In genomic region chr6:33697845-33698244, GRCh38 we compare ENCODE assay signal across 13 cellular contexts. TPM values are rescaled to one million over a fixed set of nuclear protein-coding genes. Genes with fewer than 3 reads are reported as not detected.
DNase-seq lines count a peak whose midpoint lies in the region; ATAC-seq and TF ChIP-seq lines count a peak whose summit lies in the region.
"Had no signal": no experiment of that assay in that cellular context is flagged by ENCODE, and none has a peak within 500 bp of the region (broad histone marks: within the 10 kb centered on the region; RNA-seq: fewer than 3 reads in every experiment).

No MANE protein-coding gene starts in this region.

- no peaks in the 10 kb centered on the region for H3K9me3 Mint-ChIP-seq in activated T-cell treated with anti-CD3 and anti-CD28 coated beads, Interleukin-2, amount 50 U/mL, for 72 hours
- H3K9me3 Mint-ChIP-seq in IgD-negative memory B cell (no peaks in the 10 kb centered on the region), osteocyte (ENCODE audit: unreplicated experiment) (no peaks in the 10 kb centered on the region)
- H3K9me3 Mint-ChIP-seq in activated naive CD8-positive, alpha-beta T cell treated with anti-CD3 and anti-CD28 coated beads, Interleukin-2, amount 10 ng/mL, durations not matched to agents 7 days and 5 days, result no peaks in the 10 kb centered on the region
- H3K9me3 Mint-ChIP-seq: dendritic cell treated with granulocyte-macrophage colony-stimulating factor and Interleukin-4, amounts not matched to agents 40 ng/mL and 50 ng/mL, for 4 days had no signal

- TF ChIP-seq CTCF in osteocyte (IDR thresholded peaks at IDR 0.05), result no peak

- no peak for DNase-seq in activated T-cell treated with anti-CD3 and anti-CD28 coated beads, Interleukin-2, amount 50 U/mL, for 72 hours
- DNase-seq in activated T-cell treated with anti-CD3 and anti-CD28 coated beads, Interleukin-2, amount 50 U/mL, for 1 hour, result no peak
- DNase-seq in activated naive CD8-positive, alpha-beta T cell treated with anti-CD3 and anti-CD28 coated beads, Interleukin-2, amount 10 ng/mL, durations not matched to agents 7 days and 5 days, result no peak
- DNase-seq in osteocyte (ENCODE audit: extremely low spot score, unreplicated experiment), result no peak
- no peak for DNase-seq in HuH-7.5 (ENCODE audit: low spot score)
- no peak for DNase-seq in activated CD4-positive, CD25-positive, alpha-beta regulatory T cell (lab: John Stamatoyannopoulos, UW)
- DNase-seq in ureter (ENCODE audit: low spot score), result no peak
- DNase-seq: DND-41, mesenchymal stem cell had no signal

- ATAC-seq in activated T-cell treated with anti-CD3 and anti-CD28 coated beads, Interleukin-2, amount 50 U/mL, for 72 hours (replicated peaks in 1 of 2), result no peak
- no peak for ATAC-seq in activated naive CD8-positive, alpha-beta T cell treated with anti-CD3 and anti-CD28 coated beads, Interleukin-2, amount 10 ng/mL, durations not matched to agents 7 days and 5 days (ENCODE audit: low read depth)

- peak overlapping the region; percentile 87 for H3K27ac Mint-ChIP-seq in activated T-cell treated with anti-CD3 and anti-CD28 coated beads, Interleukin-2, amount 50 U/mL, for 72 hours
- H3K27ac Mint-ChIP-seq in IgD-negative memory B cell (peak overlapping the region in 2 of 3 donors; percentile 83 to 90), osteocyte (ENCODE audit: unreplicated experiment) (peak overlapping the region; percentile 85)
- H3K27ac Mint-ChIP-seq in activated naive CD8-positive, alpha-beta T cell treated with anti-CD3 and anti-CD28 coated beads, Interleukin-2, amount 10 ng/mL, durations not matched to agents 7 days and 5 days, result peak overlapping the region; percentile 93
- H3K27ac Mint-ChIP-seq: dendritic cell treated with granulocyte-macrophage colony-stimulating factor and Interleukin-4, amounts not matched to agents 40 ng/mL and 50 ng/mL, for 4 days had no signal

- peaks cover 80% of the 10 kb centered on the region for H3K4me1 Mint-ChIP-seq in activated T-cell treated with anti-CD3 and anti-CD28 coated beads, Interleukin-2, amount 50 U/mL, for 72 hours (ENCODE audit: low read depth)
- peaks cover 47 to 56% (median 51%) of the 10 kb centered on the region in 3 donors for H3K4me1 Mint-ChIP-seq in IgD-negative memory B cell
- H3K4me1 Mint-ChIP-seq in activated naive CD8-positive, alpha-beta T cell treated with anti-CD3 and anti-CD28 coated beads, Interleukin-2, amount 10 ng/mL, durations not matched to agents 7 days and 5 days, result peaks cover 54% of the 10 kb centered on the region
- H3K4me1 Mint-ChIP-seq in osteocyte (ENCODE audit: unreplicated experiment), result peaks cover 55% of the 10 kb centered on the region

- no peak overlapping the region for H3K4me3 Mint-ChIP-seq in activated T-cell treated with anti-CD3 and anti-CD28 coated beads, Interleukin-2, amount 50 U/mL, for 72 hours
- H3K4me3 Mint-ChIP-seq in IgD-negative memory B cell (peak overlapping the region in 3 of 4 donors; percentile 57 to 88 (median 83)), osteocyte (ENCODE audit: unreplicated experiment) (no peak overlapping the region)
- no peak overlapping the region for H3K4me3 Mint-ChIP-seq in activated naive CD8-positive, alpha-beta T cell treated with anti-CD3 and anti-CD28 coated beads, Interleukin-2, amount 10 ng/mL, durations not matched to agents 7 days and 5 days
- H3K4me3 Mint-ChIP-seq: dendritic cell treated with granulocyte-macrophage colony-stimulating factor and Interleukin-4, amounts not matched to agents 40 ng/mL and 50 ng/mL, for 4 days had no signal

- H3K27me3 Mint-ChIP-seq in activated T-cell treated with anti-CD3 and anti-CD28 coated beads, Interleukin-2, amount 50 U/mL, for 72 hours (ENCODE audit: low read depth), result no peaks in the 10 kb centered on the region
- no peaks in the 10 kb centered on the region for H3K27me3 Mint-ChIP-seq in IgD-negative memory B cell
- no peaks in the 10 kb centered on the region for H3K27me3 Mint-ChIP-seq in activated naive CD8-positive, alpha-beta T cell treated with anti-CD3 and anti-CD28 coated beads, Interleukin-2, amount 10 ng/mL, durations not matched to agents 7 days and 5 days
- no peaks in the 10 kb centered on the region for H3K27me3 Mint-ChIP-seq in osteocyte (ENCODE audit: unreplicated experiment)
- H3K27me3 Mint-ChIP-seq: dendritic cell treated with granulocyte-macrophage colony-stimulating factor and Interleukin-4, amounts not matched to agents 40 ng/mL and 50 ng/mL, for 4 days had no signal

- peaks cover 2 to 7% of the 10 kb centered on the region in 2 donors for H3K36me3 Mint-ChIP-seq in activated T-cell treated with anti-CD3 and anti-CD28 coated beads, Interleukin-2, amount 50 U/mL, for 72 hours (ENCODE audit: insufficient read depth in 2 of 2)
- H3K36me3 Mint-ChIP-seq in IgD-negative memory B cell (peaks cover 6% of the 10 kb centered on the region), osteocyte (ENCODE audit: unreplicated experiment) (peaks cover 12% of the 10 kb centered on the region)
- H3K36me3 Mint-ChIP-seq in activated naive CD8-positive, alpha-beta T cell treated with anti-CD3 and anti-CD28 coated beads, Interleukin-2, amount 10 ng/mL, durations not matched to agents 7 days and 5 days, result peaks cover 12% of the 10 kb centered on the region

- POLR2A ChIA-PET in activated naive CD8-positive, alpha-beta T cell treated with anti-CD3 and anti-CD28 coated beads, Interleukin-2, amount 10 ng/mL, durations not matched to agents 7 days and 5 days (lab: Charles Lee), result interaction anchor here (0.8 to 1.9 kb wide), 7 partner anchors 9 to 119 kb away, joined by 3 to 5 read pairs (median 4); partner anchors contain the start of genes ITPR3 and UQCC2

RNA-seq across cellular contexts. Expression of gene UQCC2, which starts 13.7 kb away (rescaled TPM):
- 10 to 100 TPM; 50.6 to 59.9 TPM for total RNA-seq in activated T-cell treated with anti-CD3 and anti-CD28 coated beads, Interleukin-2, amount 50 U/mL, for 72 hours
- polyA plus RNA-seq in IgD-negative memory B cell, result 45.2 TPM
- total RNA-seq in activated naive CD8-positive, alpha-beta T cell treated with anti-CD3 and anti-CD28 coated beads, Interleukin-2, amount 10 ng/mL, durations not matched to agents 7 days and 5 days, result 10 to 100 TPM; 60.9 to 64.0 TPM
- total RNA-seq in osteocyte, result 68.9 and 75.7 TPM in 2 replicates
- total RNA-seq in ureter, result 74.2 TPM

RNA-seq across cellular contexts. Expression of gene IP6K3, which starts 48.9 kb away (rescaled TPM):
- not detected for total RNA-seq in activated T-cell treated with anti-CD3 and anti-CD28 coated beads, Interleukin-2, amount 50 U/mL, for 72 hours
- not detected for polyA plus RNA-seq in IgD-negative memory B cell
- total RNA-seq in activated naive CD8-positive, alpha-beta T cell treated with anti-CD3 and anti-CD28 coated beads, Interleukin-2, amount 10 ng/mL, durations not matched to agents 7 days and 5 days, result not detected
- total RNA-seq in osteocyte (3.0 and 4.0 TPM in 2 replicates), ureter (2.6 TPM)
- total RNA-seq: activated CD8-positive, alpha-beta memory T cell treated with anti-CD3 and anti-CD28 coated beads for 36 hours; T-helper 2 cell treated with Interferon-gamma antibody and Interleukin-4, amounts not matched to agents 100 ng/mL and 5 ng/mL, for 36 hours had no signal

Comparison
In these comparisons a context has a peak if more than half of its experiments do, and no peak if none do; other contexts are left out.
1. H3K4me3 Mint-ChIP-seq: peak in IgD-negative memory B cell (3 of 4); none in activated T-cell treated with anti-CD3 and anti-CD28 coated beads, Interleukin-2, amount 50 U/mL, for 72 hours (0 of 2), activated naive CD8-positive, alpha-beta T cell treated with anti-CD3 and anti-CD28 coated beads, Interleukin-2, amount 10 ng/mL, durations not matched to agents 7 days and 5 days (single experiment) and osteocyte (single experiment).
2. Peak in every context shown above with its lines, with median percentiles within 50 percentile points of each other: H3K27ac Mint-ChIP-seq.